Comparison of ENCODE assay signal across 8 cellular contexts in genomic region chr2:28750316-28751101, GRCh38. TPM values are rescaled to one million over a fixed set of nuclear protein-coding genes. Genes with fewer than 3 reads are reported as not detected.
DNase-seq lines count a peak whose midpoint lies in the region; ATAC-seq, FAIRE-seq and TF ChIP-seq lines count a peak whose summit lies in the region.

No MANE protein-coding gene starts in this region.

- H3K4me1 ChIP-seq in A549, result peaks cover 26% of the 10 kb centered on the region

- in situ Hi-C loops in astrocyte of the spinal cord (cut with HindIII; ENCODE audit: low sequenced_read_pairs), result no loop called here

- 0 out of 6 replicates have a peak, but pooled peaks of 1 of the 2 experiments have one; percentile 4 for ATAC-seq in A549
- ATAC-seq in GM19324 (IDR thresholded peaks at IDR 0.05; ENCODE audit: low FRiP score, unreplicated experiment), result no peak
- no peak for ATAC-seq in HG02870 (IDR thresholded peaks at IDR 0.05; ENCODE audit: unreplicated experiment)

- TF ChIP-seq EP300 in A549 (IDR thresholded peaks at IDR 0.05), result no peak

- H3K4me2 ChIP-seq in A549, result peak overlapping the region; percentile 88

- H3K9me3 ChIP-seq in A549, result no peaks in the 10 kb centered on the region

- CTCF ChIA-PET in A549 (lab: Yijun Ruan, JAX), result interaction anchor here (0.7 to 9.5 kb wide), 10 partner anchors 10 to 185 kb away, joined by 3 to 135 read pairs (median 4); no protein-coding TSS in a partner anchor

- 42% methylated on average over 9 of the region's 9 CpGs for WGBS in A549 (ENCODE audit: missing lambda C conversion rate)

- no peaks in the 10 kb centered on the region for H3K36me3 ChIP-seq in GM06990 (ENCODE audit: control insufficient read depth, insufficient read depth, low read length)

- POLR2A ChIA-PET in A549 (lab: Yijun Ruan, JAX), result interaction anchor here (0.8 to 2.7 kb wide), 3 partner anchors 10 to 184 kb away, joined by 4 to 12 read pairs (median 5); no protein-coding TSS in a partner anchor

- TF ChIP-seq CTCF in A549 (IDR thresholded peaks at IDR 0.05) (no peak), GM06990 (IDR thresholded peaks at IDR 0.05; ENCODE audit: insufficient read depth, low read length, poor library complexity, severe bottlenecking) (no peak), astrocyte of the spinal cord (IDR thresholded peaks at IDR 0.05; ENCODE audit: low read depth, low read length) (no peak)

- TF ChIP-seq POLR2A in A549 (IDR thresholded peaks at IDR 0.05; ENCODE audit: low read length), result no peak

- DNase-seq in A549 (ENCODE audit: low read depth in 1 of 2, low spot score in 1 of 2) (peak in 1 of 2 experiments; percentile 23), GM06990 (ENCODE audit: extremely low read depth, insufficient read length) (peak; percentile 4), RKO (ENCODE audit: low spot score) (peak; percentile 30), astrocyte of the spinal cord (ENCODE audit: low read depth, low spot score) (peak; percentile 64), inferior parietal cortex (ENCODE audit: extremely low spot score) (peak; percentile 64)
- DNase-seq in stimulated activated CD4-positive, alpha-beta T cell treated with anti-CD3 and anti-CD28 coated beads, Interleukin-15, amount 100 ng/mL, for 24 hours, result peak; percentile 50

- TF ChIP-seq RAD21 in A549 (conservative IDR thresholded peaks at IDR 0.05 in 1 of 2, IDR thresholded peaks at IDR 0.05 in 1 of 2), result no peak

- FAIRE-seq in A549 (lab: Jason Lieb, UNC), result no peak

- no peaks in the 10 kb centered on the region for H3K27me3 ChIP-seq in GM06990 (replicated peaks; ENCODE audit: control insufficient read depth, insufficient read depth, low read length)

- H3K27ac ChIP-seq in A549, result peak overlapping the region; percentile 98 to 99

- H3K4me3 ChIP-seq in A549 (peak overlapping the region; percentile 91), GM06990 (replicated peaks; ENCODE audit: low read depth, low read length) (peak overlapping the region; percentile 96), astrocyte of the spinal cord (ENCODE audit: low read depth, low read length) (peak overlapping the region; percentile 98)

TF ChIP-seq in A549, 52 proteins besides CTCF, POLR2A, EP300 and RAD21:
- no peak for TF ChIP-seq RNF2 (IDR thresholded peaks at IDR 0.05; ENCODE audit: borderline replicate concordance, low read depth)
- TF ChIP-seq HEYL (CRISPR knock-in tag; IDR thresholded peaks at IDR 0.05), result no peak
- peak in 1 of 2 experiments; percentile 57; a peak in 2 of 4 replicates for TF ChIP-seq CEBPB (IDR thresholded peaks at IDR 0.05)

RNA-seq across cellular contexts. Expression of gene PPP1CB, which starts 1.1 kb away (rescaled TPM):
- polyA plus RNA-seq in A549 (2011; rRNA removed) (119 and 188 TPM in 2 replicates), A549 (2017; fragmentation: RNase III; extraction: RNeasy Plus Mini Kit Qiagen cat#74134 plus additional on column Dnase treatment) (143 to 165 TPM (median 147 TPM) in 3 replicates)
- polyA plus RNA-seq in A549 (2012; cell fraction: cytosol; rRNA removed), result 21.2 and 22.3 TPM in 2 replicates
- polyA plus RNA-seq in A549 (2012; cell fraction: nucleus; rRNA removed), result 13.8 and 16.9 TPM in 2 replicates
- polyA minus RNA-seq in A549 (2011; rRNA and poly(A)+ RNA removed), result 112 and 145 TPM in 2 replicates
